7 cellular contexts compared by ENCODE assay signal in the genomic region with DNA sequence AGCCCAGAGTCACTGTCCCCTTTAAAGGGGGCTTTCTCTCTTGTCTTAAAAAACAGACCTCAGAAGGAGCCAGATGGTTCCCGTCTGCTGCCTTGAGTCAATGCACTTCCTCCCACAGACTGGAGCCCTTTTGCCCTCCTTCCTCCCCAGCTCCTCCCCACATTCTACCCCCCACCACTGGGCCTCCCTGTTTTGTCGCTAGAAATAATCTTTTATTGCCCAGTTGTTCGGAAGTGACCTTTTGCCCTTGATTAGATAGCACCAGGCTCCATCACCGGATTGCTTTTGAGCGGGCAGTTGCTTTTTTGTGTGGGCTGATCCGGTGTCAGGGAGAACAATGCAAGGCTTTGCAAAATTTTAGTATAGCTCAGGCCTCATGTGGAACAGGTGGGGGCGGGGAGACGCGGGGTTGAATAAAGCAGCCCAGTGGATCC. TPM values are rescaled to one million over a fixed set of nuclear protein-coding genes. Genes with fewer than 3 reads are reported as not detected.
DNase-seq lines count a peak whose midpoint lies in the region; ATAC-seq and TF ChIP-seq lines count a peak whose summit lies in the region.

No MANE protein-coding gene starts in this region.

- no peak overlapping the region for H3K27ac ChIP-seq in A673 (ENCODE audit: low read depth, low read length, poor library complexity, severe bottlenecking)

- H3K4me3 ChIP-seq in A673 (ENCODE audit: low read depth, low read length, poor library complexity, severe bottlenecking), result no peak overlapping the region

- ATAC-seq in GM18861 (IDR thresholded peaks at IDR 0.05; ENCODE audit: unreplicated experiment) (peak; percentile 70), HG02610 (IDR thresholded peaks at IDR 0.05; ENCODE audit: unreplicated experiment) (peak; percentile 91)
- peak; percentile 72 for ATAC-seq in activated T-helper 17 cell treated with anti-CD3 and anti-CD28 coated beads, Interleukin-2, amount 50 U/mL, for 72 hours (replicated peaks)

- no TSS peak for BruUV-seq in A673 (replicated peaks; lab: Mats Ljungman, UMichigan)

- POLR2A ChIA-PET in A673 (lab: Charles Lee; ENCODE audit: low non-redundant PET), result no interaction called here

- DNase-seq in NAMALWA (ENCODE audit: low spot score) (peak; percentile 63), iPS-NIHi7 (ENCODE audit: extremely low spot score) (peak; percentile 73), A673 (ENCODE audit: low spot score) (no peak)
- DNase-seq in stimulated activated CD8-positive, alpha-beta memory T cell treated with anti-CD3 and anti-CD28 coated beads, Interleukin-4, amount 100 ng/mL, for 48 hours, result peak; percentile 56

- H3K4me1 Mint-ChIP-seq in activated T-helper 17 cell treated with anti-CD3 and anti-CD28 coated beads, Interleukin-2, amount 50 U/mL, for 72 hours, result peaks cover 16% of the 10 kb centered on the region

- H3K4me3 Mint-ChIP-seq in activated T-helper 17 cell treated with anti-CD3 and anti-CD28 coated beads, Interleukin-2, amount 50 U/mL, for 72 hours, result peak overlapping the region; percentile 61

- peaks cover 4% of the 10 kb centered on the region for H3K4me1 ChIP-seq in A673 (ENCODE audit: insufficient read depth, low read length, poor library complexity, severe bottlenecking)

- no peaks in the 10 kb centered on the region for H3K27me3 ChIP-seq in A673 (replicated peaks; ENCODE audit: insufficient read depth, low read depth, low read length, poor library complexity)

- H3K27ac Mint-ChIP-seq in activated T-helper 17 cell treated with anti-CD3 and anti-CD28 coated beads, Interleukin-2, amount 50 U/mL, for 72 hours, result peak overlapping the region; percentile 18

- no peaks in the 10 kb centered on the region for H3K9me3 Mint-ChIP-seq in activated T-helper 17 cell treated with anti-CD3 and anti-CD28 coated beads, Interleukin-2, amount 50 U/mL, for 72 hours

- H3K36me3 ChIP-seq in A673 (ENCODE audit: insufficient read depth, low read length, poor library complexity, severe bottlenecking), result no peaks in the 10 kb centered on the region

- CTCF ChIA-PET in A673 (lab: Charles Lee), result interaction anchor here (0.7 kb wide), 1 partner anchor 38 kb away, joined by 3 read pairs; no protein-coding TSS in a partner anchor

- intact Hi-C loops in A673 (cut with micrococcal nuclease; ENCODE audit: unreplicated experiment), result no loop called here

- H3K36me3 Mint-ChIP-seq in activated T-helper 17 cell treated with anti-CD3 and anti-CD28 coated beads, Interleukin-2, amount 50 U/mL, for 72 hours (ENCODE audit: low read depth), result no peaks in the 10 kb centered on the region

- no peaks in the 10 kb centered on the region for H3K9me3 ChIP-seq in A673 (ENCODE audit: low read depth, low read length, poor library complexity, severe bottlenecking)

- no peaks in the 10 kb centered on the region for H3K27me3 Mint-ChIP-seq in activated T-helper 17 cell treated with anti-CD3 and anti-CD28 coated beads, Interleukin-2, amount 50 U/mL, for 72 hours

- TF ChIP-seq CTCF in A673 (conservative IDR thresholded peaks at IDR 0.05; ENCODE audit: low read depth, low read length), result no peak

RNA-seq across cellular contexts. Expression of gene SPRY1, which starts 47.7 kb away (rescaled TPM):
- total RNA-seq in activated T-helper 17 cell treated with anti-CD3 and anti-CD28 coated beads, Interleukin-2, amount 50 U/mL, for 72 hours, result 10 to 100 TPM in 1 of 2 donors, 1 to 10 TPM in 1; 9.8 to 76.0 TPM
- total RNA-seq in A673 (2021), result 6.0 and 6.8 TPM in 2 replicates
